ENCODE assay signal across 10 cellular contexts in the genomic region with DNA sequence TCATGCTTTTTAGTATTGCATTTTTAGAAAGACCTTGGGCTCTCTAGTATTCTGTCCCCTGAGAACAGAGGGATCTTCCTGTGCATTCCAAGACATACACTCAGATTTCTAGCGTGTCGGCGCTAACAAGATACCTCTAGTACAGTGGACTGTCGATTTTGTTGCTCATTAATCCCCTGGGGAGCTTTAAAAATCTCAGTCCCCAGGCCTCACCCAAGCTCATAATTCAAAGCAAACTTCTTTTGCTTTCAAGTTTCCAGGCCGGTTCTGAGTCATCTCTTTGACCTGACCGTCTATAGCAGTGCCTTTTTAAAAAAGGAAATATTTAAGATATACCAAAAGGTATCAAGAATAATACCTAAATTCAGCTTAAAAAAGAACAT.
DNase-seq lines count a peak whose midpoint lies in the region; ATAC-seq, FAIRE-seq and TF ChIP-seq lines count a peak whose summit lies in the region.
"Had no signal": no experiment of that assay in that cellular context is flagged by ENCODE, and none has a peak within 500 bp of the region (broad histone marks: within the 10 kb centered on the region; RNA-seq: fewer than 3 reads in every experiment).

No MANE protein-coding gene starts in this region.

- peak overlapping the region; percentile 29 for H3K4me2 ChIP-seq in endothelial cell of umbilical vein (ENCODE audit: insufficient read depth, low read length)
- H3K4me2 ChIP-seq: BLaER1 treated with 17β-estradiol and CSF1 and Interleukin-3, amounts not matched to agents 10 nM and 100 nM had no signal

- H3K36me3 ChIP-seq in endothelial cell of umbilical vein (ENCODE audit: control insufficient read depth in 2 of 2, extremely low read depth in 1 of 2, insufficient read depth in 2 of 2, low read length in 2 of 2), result no peaks in the 10 kb centered on the region

- no peaks in the 10 kb centered on the region for H4K20me1 ChIP-seq in endothelial cell of umbilical vein (replicated peaks; ENCODE audit: control insufficient read depth, extremely low read depth, insufficient read depth, low read length)

- H3K4me1 ChIP-seq in endothelial cell of umbilical vein (ENCODE audit: control insufficient read depth, extremely low read depth, insufficient read depth, low read length), result peaks cover 3% of the 10 kb centered on the region
- H3K4me1 ChIP-seq: BLaER1 treated with 17β-estradiol and CSF1 and Interleukin-3, amounts not matched to agents 10 nM and 100 nM had no signal

- H3K9me1 ChIP-seq in endothelial cell of umbilical vein (replicated peaks; ENCODE audit: control insufficient read depth, extremely low read depth, insufficient read depth, low read length), result no peaks in the 10 kb centered on the region

- DNase-seq in AG08395 (ENCODE audit: low spot score), result peak; percentile 59
- no peak for DNase-seq in endothelial cell of umbilical vein (ENCODE audit: low read depth, low spot score)
- no peak for DNase-seq in MV-4-11 (lab: John Stamatoyannopoulos, UW)
- DNase-seq in caudate nucleus (lab: John Stamatoyannopoulos, UW), result no peak
- DNase-seq in NCI-H2107 (lab: John Stamatoyannopoulos, UW), result no peak
- DNase-seq in stimulated activated CD4-positive, alpha-beta T cell treated with anti-CD3 and anti-CD28 coated beads, Interleukin-4, amount 100 ng/mL, for 24 hours, result no peak

- H2AFZ ChIP-seq in endothelial cell of umbilical vein (ENCODE audit: low read depth, low read length), result no peak overlapping the region

- FAIRE-seq in endothelial cell of umbilical vein (lab: Jason Lieb, UNC), result peak; percentile 81

- POLR2A ChIA-PET in endothelial cell of umbilical vein (lab: Charles Lee), result no interaction called here

- intact Hi-C loops in endothelial cell of umbilical vein (cut with micrococcal nuclease), result no loop called here

- no peak for TF ChIP-seq CTCF in endothelial cell of umbilical vein (IDR thresholded peaks at IDR 0.05; ENCODE audit: extremely low read depth in 1 of 2, insufficient read depth in 1 of 2, low read depth in 1 of 2, low read length in 2 of 2)

- peak; percentile 87 for ATAC-seq in GM21360 (IDR thresholded peaks at IDR 0.05; ENCODE audit: unreplicated experiment)
- ATAC-seq in HG03280 (IDR thresholded peaks at IDR 0.05; ENCODE audit: unreplicated experiment), result peak; percentile 78

- H3K9ac ChIP-seq in endothelial cell of umbilical vein (replicated peaks; ENCODE audit: extremely low read depth, insufficient read depth, low read length), result no peak overlapping the region
- H3K9ac ChIP-seq: BLaER1 treated with 17β-estradiol and CSF1 and Interleukin-3, amounts not matched to agents 10 nM and 100 nM had no signal

- no peak overlapping the region for H3K4me3 ChIP-seq in endothelial cell of umbilical vein (replicated peaks in 1 of 3; ENCODE audit: insufficient read depth in 1 of 3, low read depth in 1 of 3, low read length in 3 of 3)
- H3K4me3 ChIP-seq: BLaER1 treated with 17β-estradiol and CSF1 and Interleukin-3, amounts not matched to agents 10 nM and 100 nM; lung had no signal

- no peaks in the 10 kb centered on the region for H3K9me3 ChIP-seq in endothelial cell of umbilical vein (replicated peaks; ENCODE audit: control insufficient read depth, insufficient read depth, low read length)

- CTCF ChIA-PET in endothelial cell of umbilical vein (lab: Charles Lee), result interaction anchor here (0.6 to 1.7 kb wide), 6 partner anchors 13 to 137 kb away, joined by 3 to 10 read pairs (median 4); partner anchors contain the start of gene AMMECR1

- no peaks in the 10 kb centered on the region for H3K27me3 ChIP-seq in endothelial cell of umbilical vein (ENCODE audit: control insufficient read depth in 2 of 2, insufficient read depth in 2 of 2, low read length in 2 of 2)

- TF ChIP-seq POLR2A in endothelial cell of umbilical vein (IDR thresholded peaks at IDR 0.05; ENCODE audit: low read depth, low read length), result no peak

- dilution Hi-C loops in endothelial cell of umbilical vein (cut with MboI; ENCODE audit: extremely low pct_ligation_motif_present, low sequenced_read_pairs), result no loop called here

- no TSS peak for BruUV-seq in endothelial cell of umbilical vein (replicated peaks; lab: Mats Ljungman, UMichigan)

- H3K79me2 ChIP-seq in endothelial cell of umbilical vein (ENCODE audit: control insufficient read depth, insufficient read depth, low read length), result no peaks in the 10 kb centered on the region

- no peak overlapping the region for H3K27ac ChIP-seq in endothelial cell of umbilical vein (ENCODE audit: insufficient read depth, low read depth, low read length)
- H3K27ac ChIP-seq in caudate nucleus (ENCODE audit: low read depth, low read length), result no peak overlapping the region
- H3K27ac ChIP-seq: BLaER1 treated with 17β-estradiol and CSF1 and Interleukin-3, amounts not matched to agents 10 nM and 100 nM had no signal

TF ChIP-seq in endothelial cell of umbilical vein, 7 proteins besides CTCF, POLR2A, EP300 and RAD21:
- TF ChIP-seq POLR2AphosphoS5 (IDR thresholded peaks at IDR 0.05; ENCODE audit: insufficient read depth, low read depth, low read length) (no peak), JUN (IDR thresholded peaks at IDR 0.05; ENCODE audit: borderline replicate concordance, insufficient read depth, insufficient read length, low read depth) (no peak), FOS (IDR thresholded peaks at IDR 0.05; ENCODE audit: borderline replicate concordance, insufficient read depth, low read length) (peak; percentile 4)
